Comparison of ENCODE assay signal across 8 cellular contexts in the genomic region with DNA sequence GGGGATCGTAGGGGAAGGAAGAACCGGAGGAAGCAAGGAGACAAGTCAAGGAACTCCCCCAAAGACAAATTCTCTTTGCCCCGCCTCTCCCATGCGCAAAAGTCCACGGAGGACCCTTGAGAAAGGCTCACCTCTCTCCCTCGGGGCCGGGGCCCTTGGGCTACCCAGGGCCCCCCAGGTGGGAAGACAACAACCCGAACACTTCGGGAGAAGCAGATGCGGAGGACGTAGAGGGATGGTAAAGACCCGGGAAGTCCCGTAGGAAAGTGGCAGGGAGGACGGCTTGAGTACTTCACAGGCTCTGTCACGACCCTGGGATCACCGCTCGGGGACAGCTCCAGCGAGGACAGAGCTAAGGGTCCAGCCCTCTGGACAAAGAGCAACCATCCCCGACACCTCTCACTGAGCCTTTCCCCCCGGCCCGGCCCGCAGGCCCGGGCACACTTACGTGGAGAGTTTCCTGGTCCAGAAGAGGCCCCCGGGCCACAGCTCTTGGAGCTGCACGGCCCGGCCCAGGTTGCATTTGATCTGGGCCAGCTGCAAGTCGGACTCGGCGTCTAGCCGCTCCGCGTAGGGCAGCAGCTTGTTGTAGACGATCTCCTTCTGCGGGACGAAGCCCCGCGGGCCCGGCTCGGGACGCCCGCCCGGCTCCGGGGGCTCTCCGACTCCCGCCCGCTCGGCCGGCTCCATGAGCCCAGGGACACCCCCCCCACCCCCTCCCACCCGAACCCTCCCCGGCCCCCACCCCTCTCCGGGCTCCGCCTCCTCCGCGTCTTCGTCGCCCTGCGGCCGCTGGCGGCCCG. TPM values are rescaled to one million over a fixed set of nuclear protein-coding genes. Genes with fewer than 3 reads are reported as not detected.
DNase-seq lines count a peak whose midpoint lies in the region; ATAC-seq, FAIRE-seq and TF ChIP-seq lines count a peak whose summit lies in the region.

No MANE protein-coding gene starts in this region.

- H3K9me3 ChIP-seq in small intestine (ENCODE audit: control insufficient read depth, low read depth) = no peaks in the 10 kb centered on the region

- no peaks in the 10 kb centered on the region for H3K27me3 ChIP-seq in bronchial epithelial cell (ENCODE audit: control insufficient read depth, insufficient read depth, low read length)
- no peaks in the 10 kb centered on the region for H3K27me3 ChIP-seq in small intestine (ENCODE audit: control insufficient read depth in 2 of 2, insufficient read depth in 2 of 2, low read length in 2 of 2)

- H3K4me1 ChIP-seq in small intestine (ENCODE audit: control insufficient read depth in 2 of 2, insufficient read depth in 1 of 2, low read depth in 1 of 2, low read length in 1 of 2) = no peaks in the 10 kb centered on the region

- peak overlapping the region; percentile 54 for H3K4me3 ChIP-seq in bronchial epithelial cell (ENCODE audit: low read depth, low read length)
- H3K4me3 ChIP-seq in small intestine (ENCODE audit: low read depth in 1 of 2, low read length in 2 of 2) = peak overlapping the region; percentile 83 to 96

- ATAC-seq in GM21390 (IDR thresholded peaks at IDR 0.05; ENCODE audit: unreplicated experiment) = peak; percentile 26

- peak overlapping the region; percentile 85 to 97 for H3K27ac ChIP-seq in small intestine (ENCODE audit: low read depth in 1 of 2, low read length in 1 of 2)

- 0 to 1% (median 0%) methylated on average over 36 to 61 of the region's 61 CpGs for WGBS in small intestine, 3 donors

- FAIRE-seq in bronchial epithelial cell (lab: Jason Lieb, UNC) = no peak
- FAIRE-seq in small intestine (lab: Jason Lieb, UNC) = no peak

- TF ChIP-seq CTCF in bronchial epithelial cell (IDR thresholded peaks at IDR 0.05; ENCODE audit: insufficient read depth, low read length, severe bottlenecking) = no peak

- H3K36me3 ChIP-seq in bronchial epithelial cell (ENCODE audit: control insufficient read depth, insufficient read depth, low read length) (peaks cover 3% of the 10 kb centered on the region), small intestine (ENCODE audit: control insufficient read depth in 2 of 2, insufficient read depth in 2 of 2, low read length in 2 of 2) (peaks cover 0 to under 1% of the 10 kb centered on the region in 2 donors)

- DNase-seq in ELR (ENCODE audit: low read depth) = peak; percentile 65
- DNase-seq in HK-2 (ENCODE audit: unreplicated experiment) = peak; percentile 47
- DNase-seq in SW480 (ENCODE audit: low spot score) = peak; percentile 55
- DNase-seq in bronchial epithelial cell (ENCODE audit: low read depth) = no peak
- peak; percentile 54 for DNase-seq in iris pigment epithelial cell (ENCODE audit: low read depth)
- DNase-seq in small intestine = peak; percentile 47
- no peak for DNase-seq in NCI-H1694 (lab: John Stamatoyannopoulos, UW)

RNA-seq across cellular contexts. Expression of gene PSME4, which starts 0.5 kb away (rescaled TPM):
- 31.3 and 39.8 TPM in 2 replicates for total RNA-seq in bronchial epithelial cell
- 10 to 100 TPM; 19.9 to 21.5 (median 20.0) TPM for polyA plus RNA-seq in small intestine

Comparison
In these comparisons a context has a peak if more than half of its experiments do, and no peak if none do; other contexts are left out.
1. DNase-seq: peak in ELR (single experiment), HK-2 (single experiment), SW480 (single experiment), iris pigment epithelial cell (single experiment) and small intestine (single experiment); none in bronchial epithelial cell (single experiment) and NCI-H1694 (single experiment).